12 cellular contexts compared by ENCODE assay signal in genomic region chr2:23791030-23791429, GRCh38.
DNase-seq lines count a peak whose midpoint lies in the region; ATAC-seq, FAIRE-seq and TF ChIP-seq lines count a peak whose summit lies in the region.
"Had no signal": no experiment of that assay in that cellular context is flagged by ENCODE, and none has a peak within 500 bp of the region (broad histone marks: within the 10 kb centered on the region; RNA-seq: fewer than 3 reads in every experiment).

No MANE protein-coding gene starts in this region.

- H2AFZ ChIP-seq in HepG2 (ENCODE audit: low read length) = no peak overlapping the region

- H4K20me1 ChIP-seq in HepG2 (ENCODE audit: insufficient read depth, low read length) = no peaks in the 10 kb centered on the region

- BruUV-seq in HepG2 (replicated peaks; lab: Mats Ljungman, UMichigan) = no TSS peak

- no peaks in the 10 kb centered on the region for H3K27me3 ChIP-seq in HepG2 (ENCODE audit: control insufficient read depth in 1 of 2, insufficient read depth in 2 of 2, low read length in 2 of 2)
- H3K27me3 ChIP-seq in right lobe of liver = no peaks in the 10 kb centered on the region
- no peaks in the 10 kb centered on the region for H3K27me3 ChIP-seq in adipocyte (replicated peaks; ENCODE audit: control insufficient read depth, insufficient read depth, low read length)
- no peaks in the 10 kb centered on the region for H3K27me3 ChIP-seq in tibial artery
- no peaks in the 10 kb centered on the region for H3K27me3 ChIP-seq in MG63
- H3K27me3 ChIP-seq: left lung, stomach had no signal

- intact Hi-C loops in HepG2 (cut with micrococcal nuclease; ENCODE audit: unreplicated experiment) = no loop called here
- intact Hi-C loops in right lobe of liver (cut with DNase I) = no loop called here
- intact Hi-C loops in tibial artery (cut with DNase I; ENCODE audit: low total_unique reads) = no loop called here

- no peak for TF ChIP-seq RAD21 in HepG2 (CRISPR knock-in tag; IDR thresholded peaks at IDR 0.05)

- H3K27ac ChIP-seq in HepG2 (ENCODE audit: extremely low read length, insufficient read depth, low read length) (no peak overlapping the region), right lobe of liver (no peak overlapping the region), tibial artery (peak overlapping the region in 1 of 2 donors; percentile 12)
- H3K27ac ChIP-seq: left lung, stomach had no signal

- H3K9ac ChIP-seq in HepG2 (ENCODE audit: insufficient read depth, low read depth, low read length) (no peak overlapping the region), adipocyte (ENCODE audit: low read length) (no peak overlapping the region)

- H3K4me3 ChIP-seq in HepG2 (replicated peaks in 1 of 3; ENCODE audit: insufficient read depth in 1 of 3, low read depth in 2 of 3, low read length in 3 of 3) (no peak overlapping the region), right lobe of liver (no peak overlapping the region), adipocyte (ENCODE audit: low read length) (no peak overlapping the region), tibial artery (no peak overlapping the region), MG63 (no peak overlapping the region)
- H3K4me3 ChIP-seq: left lung, stomach had no signal

- TF ChIP-seq EP300 in HepG2 (IDR thresholded peaks at IDR 0.05; ENCODE audit: low read depth in 2 of 2, low read length in 2 of 2) = no peak
- TF ChIP-seq EP300 in HepG2 (CRISPR knock-in tag; IDR thresholded peaks at IDR 0.05; ENCODE audit: borderline replicate concordance) = no peak

- CTCF ChIA-PET in HepG2 (lab: Yijun Ruan, JAX; ENCODE audit: low intra/inter-chr PET ratio, low total read pairs) = no interaction called here

- H3K36me3 ChIP-seq in HepG2 (replicated peaks in 1 of 2; ENCODE audit: control insufficient read depth in 1 of 2, insufficient read depth in 2 of 2, low read length in 2 of 2) (peaks cover under 1 to 4% of the 10 kb centered on the region in 2 experiments; a peak in 2 of 5 replicates), right lobe of liver (peaks cover 0 to 2% (median 0%) of the 10 kb centered on the region in 4 donors), adipocyte (ENCODE audit: control insufficient read depth, insufficient read depth, low read length, severe bottlenecking) (peaks cover 10% of the 10 kb centered on the region), tibial artery (peaks cover 0 to 14% (median 5%) of the 10 kb centered on the region in 3 donors), MG63 (no peaks in the 10 kb centered on the region)

- no peak for FAIRE-seq in HepG2 (lab: Jason Lieb, UNC)
- FAIRE-seq: TTC549 had no signal

- ATAC-seq in HepG2 (no peak), right lobe of liver (no peak), GM19395 (IDR thresholded peaks at IDR 0.05; ENCODE audit: unreplicated experiment) (no peak)
- ATAC-seq: left lung had no signal

- DNase-seq in HepG2 (ENCODE audit: low spot score) (peak; percentile 6), right lobe of liver (no peak), adipocyte (ENCODE audit: low read depth) (peak; percentile 93), fibroblast of the conjunctiva (ENCODE audit: low read depth) (peak; percentile 69), tibial artery (no peak), UCSD-AML1 (lab: John Stamatoyannopoulos, UW; ENCODE audit: unreplicated experiment) (no peak), MG63 (no peak)
- DNase-seq: KG1, left lung, stomach had no signal

- no peak overlapping the region for H3K4me2 ChIP-seq in HepG2 (ENCODE audit: low read depth, low read length)

- TF ChIP-seq CTCF in HepG2 (CRISPR knock-in tag; IDR thresholded peaks at IDR 0.05) (no peak), right lobe of liver (IDR thresholded peaks at IDR 0.05) (no peak), tibial artery (IDR thresholded peaks at IDR 0.05) (no peak)

- H3K9me3 ChIP-seq in HepG2 (ENCODE audit: low read length) (no peaks in the 10 kb centered on the region), right lobe of liver (no peaks in the 10 kb centered on the region), adipocyte (ENCODE audit: control insufficient read depth, low read length) (no peaks in the 10 kb centered on the region), tibial artery (no peaks in the 10 kb centered on the region), MG63 (no peaks in the 10 kb centered on the region)
- H3K9me3 ChIP-seq: left lung, stomach had no signal

- H3K4me1 ChIP-seq in HepG2 (ENCODE audit: insufficient read depth, low read length) (peaks cover 23% of the 10 kb centered on the region), right lobe of liver (no peaks in the 10 kb centered on the region), adipocyte (ENCODE audit: control insufficient read depth, insufficient read depth, low read length) (peaks cover 14% of the 10 kb centered on the region), tibial artery (peaks cover 0 to 15% (median 2%) of the 10 kb centered on the region in 4 donors)

- in situ Hi-C loops in HepG2 (cut with HindIII; ENCODE audit: extremely low pct_ligation_motif_present, low pct_unique_long_range_greater_than_20kb) = no loop called here

- POLR2A ChIA-PET in HepG2 (lab: Yijun Ruan, JAX) = no interaction called here

- no peaks in the 10 kb centered on the region for H3K79me2 ChIP-seq in HepG2 (ENCODE audit: insufficient read depth, low read length)

- TF ChIP-seq POLR2A in HepG2 (IDR thresholded peaks at IDR 0.05; ENCODE audit: insufficient read depth in 1 of 2, low read depth in 2 of 2, low read length in 2 of 2) = no peak
- no peak for TF ChIP-seq POLR2A in right lobe of liver (IDR thresholded peaks at IDR 0.05)

TF ChIP-seq in HepG2, 621 proteins besides CTCF, POLR2A, EP300 and RAD21:
- TF ChIP-seq BATF2 (CRISPR knock-in tag; IDR thresholded peaks at IDR 0.05) (no peak), GATAD1 (CRISPR knock-in tag; IDR thresholded peaks at IDR 0.05) (no peak), NFE2L2 (IDR thresholded peaks at IDR 0.05; ENCODE audit: low read length) (peak; percentile 97), MAFK (conservative IDR thresholded peaks at IDR 0.05 in 1 of 2, IDR thresholded peaks at IDR 0.05 in 1 of 2; ENCODE audit: low read length in 2 of 2) (peak; percentile 86 to 88), TBP (CRISPR knock-in tag; IDR thresholded peaks at IDR 0.05) (no peak), NFE2 (CRISPR knock-in tag; IDR thresholded peaks at IDR 0.05) (peak; percentile 69; the same call in 1 of the 2 replicates), ZNF547 (CRISPR knock-in tag; IDR thresholded peaks at IDR 0.05) (no peak), MAFF (IDR thresholded peaks at IDR 0.05; ENCODE audit: low read depth, low read length) (peak; percentile 74)

Comparison
In these comparisons a context has a peak if more than half of its experiments do, and no peak if none do; other contexts are left out.
1. DNase-seq: peak in HepG2 (single experiment), adipocyte (single experiment) and fibroblast of the conjunctiva (single experiment); none in right lobe of liver (0 of 3), tibial artery (0 of 2), UCSD-AML1 (single experiment) and MG63 (single experiment).